8 cellular contexts compared by ENCODE assay signal in the genomic region with DNA sequence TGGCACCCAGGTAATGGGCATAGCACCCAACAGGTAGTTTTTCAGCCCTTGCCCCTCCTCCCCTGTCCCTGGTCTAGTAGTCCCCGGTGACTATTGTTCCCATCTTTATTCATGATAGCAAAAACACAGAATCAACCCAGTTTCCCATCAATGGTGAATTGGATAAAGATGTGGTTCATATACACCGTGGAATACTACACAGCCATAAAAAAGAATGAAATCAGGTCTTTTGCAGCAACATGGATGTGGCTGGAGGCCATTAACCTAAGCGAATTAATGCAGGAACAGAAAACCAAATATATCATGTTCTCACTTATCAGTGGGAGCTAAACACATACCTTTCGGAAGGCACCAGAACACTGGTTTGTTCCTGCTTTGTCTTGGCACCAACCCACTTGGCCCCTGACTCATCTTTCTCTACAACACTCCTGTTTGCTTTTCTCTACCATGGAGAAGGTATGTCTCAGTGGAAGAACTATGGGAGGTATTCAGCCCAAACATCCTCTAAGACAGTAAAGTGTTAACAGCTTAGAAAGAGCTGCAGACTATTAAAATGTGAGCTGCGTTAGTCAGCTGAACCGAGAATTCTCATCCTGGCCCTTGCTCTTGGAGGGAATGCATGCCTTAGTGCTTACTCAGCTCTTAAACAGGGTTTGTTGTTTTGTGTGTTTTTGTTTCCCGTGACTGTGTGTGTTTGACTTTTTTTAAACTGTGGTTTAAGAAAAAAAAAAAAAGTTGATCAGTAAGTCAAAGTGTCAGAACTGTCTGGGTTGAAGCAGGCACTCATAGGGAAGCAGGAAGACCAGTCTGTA.
A peak's percentile ranks its signal among the peaks of the same experiment; 100 is the strongest.
DNase-seq lines count a peak whose midpoint lies in the region; ATAC-seq, FAIRE-seq and TF ChIP-seq lines count a peak whose summit lies in the region.

No MANE protein-coding gene starts in this region.

- peaks cover 33% of the 10 kb centered on the region for H3K4me1 ChIP-seq in upper lobe of right lung

- no peak overlapping the region for H3K4me3 ChIP-seq in upper lobe of right lung

- no peaks in the 10 kb centered on the region for H3K9me3 Mint-ChIP-seq in memory B cell

- H3K4me3 Mint-ChIP-seq in memory B cell: peak overlapping the region; percentile 44

- no peaks in the 10 kb centered on the region for H3K36me3 Mint-ChIP-seq in memory B cell

- peak overlapping the region; percentile 71 for H3K27ac Mint-ChIP-seq in memory B cell

- ATAC-seq in memory B cell (ENCODE audit: low read depth) (no peak), upper lobe of right lung (peak; percentile 76), GM21447 (IDR thresholded peaks at IDR 0.05; ENCODE audit: unreplicated experiment) (no peak)

- peaks cover 30% of the 10 kb centered on the region for H3K4me1 Mint-ChIP-seq in memory B cell

- H3K27me3 Mint-ChIP-seq in memory B cell: no peaks in the 10 kb centered on the region

- peak; percentile 59 for FAIRE-seq in GM19239 (lab: Jason Lieb, UNC)
- peak; percentile 98 for FAIRE-seq in RCC 7860 (lab: Jason Lieb, UNC)

- DNase-seq in GM19239 (ENCODE audit: insufficient read length, low spot score): no peak
- peak; percentile 100 for DNase-seq in RCC 7860 (ENCODE audit: low spot score)
- DNase-seq in dermis microvascular lymphatic vessel endothelial cell (ENCODE audit: low read depth in 2 of 2): peak; percentile 40 to 96
- DNase-seq in memory B cell (ENCODE audit: low spot score in 2 of 2): no peak
- no peak for DNase-seq in upper lobe of right lung
- no peak for DNase-seq in NCI-H526 (lab: John Stamatoyannopoulos, UW)
- DNase-seq in effector CD8-positive, alpha-beta T cell (lab: John Stamatoyannopoulos, UW): no peak

- no peaks in the 10 kb centered on the region for H3K9me3 ChIP-seq in upper lobe of right lung

- H3K27ac ChIP-seq in upper lobe of right lung: peak overlapping the region; percentile 24

- no peaks in the 10 kb centered on the region for H3K27me3 ChIP-seq in upper lobe of right lung

- no peaks in the 10 kb centered on the region for H3K36me3 ChIP-seq in upper lobe of right lung

- intact Hi-C loops in upper lobe of right lung (cut with DNase I): no loop called here

- TF ChIP-seq CTCF in upper lobe of right lung (IDR thresholded peaks at IDR 0.05): no peak

Comparison
In these comparisons a context has a peak if more than half of its experiments do, and no peak if none do; other contexts are left out.
1. DNase-seq: peak in RCC 7860 (single experiment) and dermis microvascular lymphatic vessel endothelial cell (2 of 2); none in GM19239 (single experiment), memory B cell (0 of 2), upper lobe of right lung (single experiment), NCI-H526 (0 of 2) and effector CD8-positive, alpha-beta T cell (single experiment).